8 cellular contexts compared by ENCODE assay signal in the genomic region with DNA sequence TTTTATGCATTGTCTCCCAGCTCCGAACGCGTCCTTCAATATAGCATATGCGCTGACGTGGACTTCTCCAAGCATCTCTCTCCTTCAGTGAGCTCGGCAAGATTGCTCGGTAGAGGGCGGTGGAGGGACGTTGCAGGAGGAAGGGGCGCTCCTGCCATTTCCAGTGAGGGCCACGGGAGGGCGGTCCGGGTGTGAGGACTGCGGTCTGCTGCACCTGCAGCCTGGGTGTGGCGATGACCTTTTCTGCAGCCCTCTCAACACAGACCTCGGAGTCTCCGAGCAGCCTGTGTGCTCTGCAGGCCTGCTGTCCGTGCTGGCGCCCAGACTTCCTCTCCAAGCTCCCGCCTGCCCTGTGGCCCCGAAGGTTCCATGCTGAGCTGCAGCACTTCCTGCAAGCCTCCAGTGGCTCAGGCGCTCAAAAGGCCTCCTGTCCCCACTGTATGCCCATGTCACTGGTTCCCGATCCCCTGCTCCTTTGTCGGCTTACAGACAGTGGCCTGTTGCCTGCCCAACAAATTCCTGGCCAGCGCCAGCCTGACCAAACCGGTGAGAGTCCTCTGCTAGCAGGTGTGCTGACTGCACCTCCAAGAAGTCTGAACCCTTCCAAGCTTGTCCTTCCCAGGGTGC. TPM values are rescaled to one million over a fixed set of nuclear protein-coding genes. Genes with fewer than 3 reads are reported as not detected.
A peak's percentile ranks its signal among the peaks of the same experiment; 100 is the strongest.
DNase-seq lines count a peak whose midpoint lies in the region; ATAC-seq, FAIRE-seq and TF ChIP-seq lines count a peak whose summit lies in the region.

No MANE protein-coding gene starts in this region.

- H3K27me3 Mint-ChIP-seq in activated T-cell treated with anti-CD3 and anti-CD28 coated beads, Interleukin-2, amount 50 U/mL, for 24 hours, result peaks cover 2% of the 10 kb centered on the region
- H3K27me3 Mint-ChIP-seq in natural killer cell (ENCODE audit: low read depth in 2 of 2), result peaks cover 0 to 5% of the 10 kb centered on the region in 2 donors
- peaks cover 11% of the 10 kb centered on the region for H3K27me3 Mint-ChIP-seq in stimulated activated memory B cell treated with anti-CD40 and anti-IgM and Interleukin-4, amounts not matched to agents 10 μg/mL and 1 μg/mL and 100 μg/mL, for 72 hours

- H3K56ac ChIP-seq in IMR-90 (ENCODE audit: extremely low read depth, insufficient read depth, low read length), result peak overlapping the region; percentile 80; the same call in 1 of the 2 replicates

- TF ChIP-seq POLR2A in IMR-90 (IDR thresholded peaks at IDR 0.05; ENCODE audit: low read depth, low read length) (no peak; the same call in 1 of the 2 replicates), esophagus squamous epithelium (IDR thresholded peaks at IDR 0.05) (peak in 1 of 4 donors; percentile 14)

- peak overlapping the region; percentile 99 for H2BK5ac ChIP-seq in IMR-90 (ENCODE audit: low read depth, low read length, poor library complexity, severe bottlenecking)

- no peak overlapping the region for H3K4me2 ChIP-seq in IMR-90 (ENCODE audit: low read depth, low read length)
- peak overlapping the region; percentile 41; the same call in 1 of the 2 replicates for H3K4me2 ChIP-seq in PC-9

- no peaks in the 10 kb centered on the region for H3F3A ChIP-seq in PC-9 (ENCODE audit: insufficient read depth, low read depth)

- CTCF ChIA-PET in IMR-90 (lab: Yijun Ruan, JAX), result interaction anchor here (0.5 to 3.3 kb wide), 43 partner anchors 10 to 905 kb away, joined by 3 to 49 read pairs (median 3); no protein-coding TSS in a partner anchor
- CTCF ChIA-PET in PC-9 (lab: Charles Lee), result interaction anchor here (0.6 to 2.8 kb wide), 18 partner anchors 8 to 834 kb away, joined by 3 to 46 read pairs (median 4); no protein-coding TSS in a partner anchor

- H2BK15ac ChIP-seq in IMR-90 (ENCODE audit: low read depth, low read length), result peak overlapping the region; percentile 90; the same call in 2 of the 3 replicates

- peak overlapping the region; percentile 50; the same call in 1 of the 2 replicates for H3K9ac ChIP-seq in IMR-90 (ENCODE audit: low read depth, low read length)

- H3K27ac ChIP-seq in IMR-90 (ENCODE audit: insufficient read depth, low read length), result peak overlapping the region; percentile 74
- H3K27ac ChIP-seq in PC-9, result no peak overlapping the region
- H3K27ac ChIP-seq in esophagus squamous epithelium, result no peak overlapping the region

- no peaks in the 10 kb centered on the region for H3K36me3 Mint-ChIP-seq in activated T-cell treated with anti-CD3 and anti-CD28 coated beads, Interleukin-2, amount 50 U/mL, for 24 hours (ENCODE audit: low read depth)
- no peaks in the 10 kb centered on the region for H3K36me3 Mint-ChIP-seq in natural killer cell
- no peaks in the 10 kb centered on the region for H3K36me3 Mint-ChIP-seq in stimulated activated memory B cell treated with anti-CD40 and anti-IgM and Interleukin-4, amounts not matched to agents 10 μg/mL and 1 μg/mL and 100 μg/mL, for 72 hours

- H2BK120ac ChIP-seq in IMR-90 (ENCODE audit: low read depth, low read length), result peak overlapping the region; percentile 100

- H3K4me3 ChIP-seq in IMR-90 (ENCODE audit: insufficient read depth, low read depth, low read length), result no peak overlapping the region
- no peak overlapping the region for H3K4me3 ChIP-seq in PC-9
- peak overlapping the region in 2 of 4 donors; percentile 11 to 17 for H3K4me3 ChIP-seq in esophagus squamous epithelium

- H3K9me3 Mint-ChIP-seq in activated T-cell treated with anti-CD3 and anti-CD28 coated beads, Interleukin-2, amount 50 U/mL, for 24 hours, result no peaks in the 10 kb centered on the region
- no peaks in the 10 kb centered on the region for H3K9me3 Mint-ChIP-seq in natural killer cell
- no peaks in the 10 kb centered on the region for H3K9me3 Mint-ChIP-seq in stimulated activated memory B cell treated with anti-CD40 and anti-IgM and Interleukin-4, amounts not matched to agents 10 μg/mL and 1 μg/mL and 100 μg/mL, for 72 hours

- peak overlapping the region; percentile 89 for H4K5ac ChIP-seq in IMR-90 (ENCODE audit: low read depth, low read length)

- intact Hi-C loops in IMR-90 (cut with micrococcal nuclease) (loop anchor here (1.0 to 5.0 kb wide), 4 partner anchors 69 to 418 kb away; no protein-coding TSS in a partner anchor), PC-9 (cut with micrococcal nuclease; ENCODE audit: unreplicated experiment) (loop anchor here (1.0 to 10.0 kb wide), 5 partner anchors 28 to 418 kb away; a partner anchor contains a TSS), esophagus squamous epithelium (cut with DNase I) (loop anchor here (10.0 kb wide), 1 partner anchor 136 kb away; no protein-coding TSS in a partner anchor), natural killer cell (cut with micrococcal nuclease) (loop anchor here (1.0 to 2.0 kb wide), 3 partner anchors 50 to 141 kb away; no protein-coding TSS in a partner anchor)

- peaks cover 15% of the 10 kb centered on the region for H3K4me1 Mint-ChIP-seq in activated T-cell treated with anti-CD3 and anti-CD28 coated beads, Interleukin-2, amount 50 U/mL, for 24 hours (ENCODE audit: low read depth)
- peaks cover 8 to 10% of the 10 kb centered on the region in 2 donors for H3K4me1 Mint-ChIP-seq in natural killer cell
- peaks cover 40% of the 10 kb centered on the region for H3K4me1 Mint-ChIP-seq in stimulated activated memory B cell treated with anti-CD40 and anti-IgM and Interleukin-4, amounts not matched to agents 10 μg/mL and 1 μg/mL and 100 μg/mL, for 72 hours

- H3K79me2 ChIP-seq in PC-9 (ENCODE audit: low read depth), result no peaks in the 10 kb centered on the region

- peak overlapping the region; percentile 91 for H2AK9ac ChIP-seq in IMR-90 (replicated peaks; ENCODE audit: low read depth, low read length, poor library complexity)

- H3K9me3 ChIP-seq in IMR-90 (ENCODE audit: control insufficient read depth, insufficient read depth, low read length) (no peaks in the 10 kb centered on the region), PC-9 (ENCODE audit: insufficient read depth, low read depth) (no peaks in the 10 kb centered on the region), esophagus squamous epithelium (no peaks in the 10 kb centered on the region)

- POLR2A ChIA-PET in IMR-90 (lab: Charles Lee; ENCODE audit: unreplicated experiment) (interaction anchor here (0.5 kb wide), 1 partner anchor 140 kb away, joined by 13 read pairs; no protein-coding TSS in a partner anchor), PC-9 (lab: Charles Lee; ENCODE audit: unreplicated experiment) (interaction anchor here (0.5 kb wide), 1 partner anchor 1064 kb away, joined by 3 read pairs; no protein-coding TSS in a partner anchor)

- peak; percentile 100 for TF ChIP-seq CTCF in D721Med (IDR thresholded peaks at IDR 0.05; ENCODE audit: insufficient read depth, missing control alignments)
- TF ChIP-seq CTCF in IMR-90 (conservative IDR thresholded peaks at IDR 0.05; ENCODE audit: low read depth, low read length), result peak; percentile 100
- TF ChIP-seq CTCF in PC-9 (conservative IDR thresholded peaks at IDR 0.05), result peak; percentile 94
- peak; percentile 90 to 99 (median 97) for TF ChIP-seq CTCF in esophagus squamous epithelium (IDR thresholded peaks at IDR 0.05)
- peak; percentile 99 for TF ChIP-seq CTCF in natural killer cell (IDR thresholded peaks at IDR 0.05)

- ATAC-seq in GM21528 (IDR thresholded peaks at IDR 0.05; ENCODE audit: low FRiP score, unreplicated experiment), result peak; percentile 87
- peak; percentile 92 for ATAC-seq in IMR-90 (ENCODE audit: low read depth)
- ATAC-seq in natural killer cell, result peak; percentile 98 to 100 (median 100)
- peak; percentile 98 for ATAC-seq in stimulated activated memory B cell treated with anti-CD40 and anti-IgM and Interleukin-4, amounts not matched to agents 10 μg/mL and 1 μg/mL and 100 μg/mL, for 72 hours

- peak; percentile 100 for TF ChIP-seq RAD21 in IMR-90 (IDR thresholded peaks at IDR 0.05; ENCODE audit: low read length)

- peak overlapping the region; percentile 99 for H4K91ac ChIP-seq in IMR-90 (ENCODE audit: insufficient read depth, low read depth, low read length)

- H3K18ac ChIP-seq in IMR-90 (ENCODE audit: low read depth, low read length), result peak overlapping the region; percentile 74

- H3K27ac Mint-ChIP-seq in activated T-cell treated with anti-CD3 and anti-CD28 coated beads, Interleukin-2, amount 50 U/mL, for 24 hours, result no peak overlapping the region
- no peak overlapping the region for H3K27ac Mint-ChIP-seq in natural killer cell
- peak overlapping the region; percentile 53 for H3K27ac Mint-ChIP-seq in stimulated activated memory B cell treated with anti-CD40 and anti-IgM and Interleukin-4, amounts not matched to agents 10 μg/mL and 1 μg/mL and 100 μg/mL, for 72 hours

- peaks cover 9% of the 10 kb centered on the region for H3K9me1 ChIP-seq in IMR-90 (ENCODE audit: insufficient read depth, low read length)

- H2AK5ac ChIP-seq in IMR-90 (ENCODE audit: low read depth, low read length), result peak overlapping the region; percentile 89

- peaks cover 15% of the 10 kb centered on the region for H3K4me1 ChIP-seq in IMR-90 (ENCODE audit: control insufficient read depth, insufficient read depth, low read length)
- 0 out of 2 replicates have a peak, but pooled peaks cover 4% of the 10 kb centered on the region for H3K4me1 ChIP-seq in PC-9 (replicated peaks; ENCODE audit: insufficient read depth)
- peaks cover 0 to 8% (median 4%) of the 10 kb centered on the region in 3 donors for H3K4me1 ChIP-seq in esophagus squamous epithelium

- in situ Hi-C loops in IMR-90 (cut with MboI; ENCODE audit: low sequenced_read_pairs), result loop anchor here (5.0 to 25.0 kb wide), 2 partner anchors 143 to 398 kb away; a partner anchor contains a TSS

- FAIRE-seq in D721Med (lab: Jason Lieb, UNC), result no peak

- BruUV-seq in IMR-90 (replicated peaks; lab: Mats Ljungman, UMichigan) (no TSS peak), PC-9 (replicated peaks; lab: Mats Ljungman, UMichigan) (no TSS peak)

- dilution Hi-C loops in IMR-90 (cut with HindIII; ENCODE audit: low sequenced_read_pairs, unreplicated experiment), result no loop called here

- H3K23ac ChIP-seq in IMR-90 (ENCODE audit: low read depth, low read length), result peak overlapping the region; percentile 99

- H3K4ac ChIP-seq in IMR-90 (ENCODE audit: low read depth, low read length), result peak overlapping the region; percentile 99

- H3K9me2 ChIP-seq in PC-9 (ENCODE audit: insufficient read depth), result no peaks in the 10 kb centered on the region

- H3K36me3 ChIP-seq in IMR-90 (ENCODE audit: control insufficient read depth, insufficient read depth, low read length) (no peaks in the 10 kb centered on the region), PC-9 (ENCODE audit: low read depth) (no peaks in the 10 kb centered on the region), esophagus squamous epithelium (no peaks in the 10 kb centered on the region)

- H4K20me1 ChIP-seq in IMR-90 (ENCODE audit: insufficient read depth, low read length) (no peaks in the 10 kb centered on the region), PC-9 (ENCODE audit: insufficient read depth) (no peaks in the 10 kb centered on the region)

- H3K14ac ChIP-seq in IMR-90 (replicated peaks; ENCODE audit: low read depth, low read length), result peak overlapping the region; percentile 98

- peak overlapping the region; percentile 31 for H3K4me3 Mint-ChIP-seq in activated T-cell treated with anti-CD3 and anti-CD28 coated beads, Interleukin-2, amount 50 U/mL, for 24 hours
- peak overlapping the region; percentile 17 for H3K4me3 Mint-ChIP-seq in natural killer cell
- peak overlapping the region; percentile 62 for H3K4me3 Mint-ChIP-seq in stimulated activated memory B cell treated with anti-CD40 and anti-IgM and Interleukin-4, amounts not matched to agents 10 μg/mL and 1 μg/mL and 100 μg/mL, for 72 hours

- no peaks in the 10 kb centered on the region for H3K79me1 ChIP-seq in IMR-90 (ENCODE audit: low read depth in 1 of 2, low read length in 2 of 2)

- H3K27me3 ChIP-seq in IMR-90 (ENCODE audit: control insufficient read depth, insufficient read depth, low read length) (no peaks in the 10 kb centered on the region), PC-9 (ENCODE audit: insufficient read depth, low read depth) (no peaks in the 10 kb centered on the region), esophagus squamous epithelium (peaks cover 0 to 10% (median 0%) of the 10 kb centered on the region in 4 donors)

- H2AFZ ChIP-seq in IMR-90 (replicated peaks; ENCODE audit: low read length, poor library complexity) (peak overlapping the region; percentile 55), PC-9 (no peak overlapping the region)

- DNase-seq in D721Med (ENCODE audit: insufficient read length, low spot score), result peak; percentile 75
- peak; percentile 87 for DNase-seq in IMR-90
- peak; percentile 77 to 94 for DNase-seq in PC-9
- peak; percentile 94 for DNase-seq in activated T-cell treated with anti-CD3 and anti-CD28 coated beads, Interleukin-2, amount 50 U/mL, for 24 hours
- peak; percentile 63 for DNase-seq in esophagus squamous epithelium (lab: John Stamatoyannopoulos, UW)
- DNase-seq in natural killer cell, result peak; percentile 81

- peak overlapping the region; percentile 96 to 98 for H4K8ac ChIP-seq in IMR-90 (ENCODE audit: low read depth in 2 of 2, low read length in 2 of 2)

- peak overlapping the region; percentile 100 for H2BK20ac ChIP-seq in IMR-90 (ENCODE audit: low read depth, low read length)

- WGBS in IMR-90 (ENCODE audit: extremely low coverage in 2 of 2, insufficient read length in 1 of 2), 2 experiments, result 13% methylated on average over 9 of the region's 26 CpGs; no CpG with 5 or more reads in 1 of the 2 experiments
- WGBS in esophagus squamous epithelium, 2 donors, result 10 to 12% methylated on average over 13 to 18 of the region's 26 CpGs

RNA-seq across cellular contexts. Expression of a gene that starts 8.9 kb away (rescaled TPM):
- total RNA-seq in IMR-90 (2012; rRNA removed), result 0.18 TPM in 1 of 2 replicates, not detected in the other
- 0.10 and 0.26 TPM in 2 replicates for polyA plus RNA-seq in IMR-90 (2012; rRNA removed)
- polyA plus RNA-seq in IMR-90 (2012; cell fraction: cytosol; rRNA removed), result 0.05 TPM in 1 of 2 replicates, not detected in the other
- polyA plus RNA-seq in IMR-90 (2012; cell fraction: nucleus; rRNA removed; ENCODE audit: low replicate concordance), result 0.08 TPM in 1 of 2 replicates, not detected in the other
- not detected in 2 replicates for total RNA-seq in PC-9 (2021)
- not detected for total RNA-seq in esophagus squamous epithelium
- total RNA-seq in natural killer cell, result not detected

RNA-seq across cellular contexts. Expression of a gene that starts 24.1 kb away (rescaled TPM):
- not detected in 2 replicates for total RNA-seq in IMR-90 (2012; rRNA removed)
- 0.04 TPM in 1 of 2 replicates, not detected in the other for polyA plus RNA-seq in IMR-90 (2012; rRNA removed)
- polyA plus RNA-seq in IMR-90 (2012; cell fraction: cytosol; rRNA removed), result not detected in 2 replicates
- polyA plus RNA-seq in IMR-90 (2012; cell fraction: nucleus; rRNA removed; ENCODE audit: low replicate concordance), result 0.14 TPM in 1 of 2 replicates, not detected in the other
- not detected in 2 replicates for total RNA-seq in PC-9 (2021)
- total RNA-seq in esophagus squamous epithelium, result 100 to 1,000 TPM in 1 of 4 donors, 1 to 10 TPM in 2, under 1 TPM in 1; 0.57 to 204 (median 2.6) TPM
- 1 to 10 TPM in 2 of 3 donors, not detected in 1; 1.0 to 1.1 TPM for total RNA-seq in natural killer cell
